In the genomic region with DNA sequence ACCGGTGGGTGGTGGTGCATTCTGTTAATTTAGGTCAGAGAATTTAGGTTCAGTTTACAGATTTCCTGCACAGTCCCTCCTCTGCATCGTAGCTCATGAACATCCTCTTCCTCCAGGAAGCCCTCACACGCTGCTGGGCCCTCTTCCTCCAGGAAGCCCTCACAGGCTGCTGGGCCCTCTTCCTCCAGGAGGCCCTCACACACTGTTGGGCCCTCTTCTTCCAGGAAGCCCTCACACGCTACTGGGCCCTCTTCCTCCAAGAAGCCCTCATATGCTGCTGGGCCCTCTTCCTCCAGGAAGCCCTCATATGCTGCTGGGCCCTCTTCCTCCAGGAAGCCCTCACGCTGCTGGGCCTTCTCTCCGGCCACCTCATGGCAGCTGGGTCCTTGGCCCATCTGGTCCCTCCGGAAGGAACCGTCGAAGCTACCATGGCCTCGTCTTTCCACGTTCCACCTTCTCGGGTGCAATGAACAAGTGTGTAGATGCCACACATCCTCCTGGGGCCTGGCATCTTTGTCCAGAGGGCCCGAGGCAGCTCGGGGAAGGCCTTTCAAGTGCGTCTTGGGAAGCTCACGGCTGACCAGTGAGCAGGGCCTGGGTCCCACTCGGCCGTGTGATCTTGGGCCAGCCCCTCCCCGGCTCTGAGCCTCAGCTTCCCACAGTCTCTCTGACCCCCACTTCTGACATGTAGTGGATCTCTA, we compare ENCODE assay signal across 15 cellular contexts. TPM values are rescaled to one million over a fixed set of nuclear protein-coding genes. Genes with fewer than 3 reads are reported as not detected.
DNase-seq lines count a peak whose midpoint lies in the region; ATAC-seq, FAIRE-seq and TF ChIP-seq lines count a peak whose summit lies in the region.
"Had no signal": no experiment of that assay in that cellular context is flagged by ENCODE, and none has a peak within 500 bp of the region (broad histone marks: within the 10 kb centered on the region; RNA-seq: fewer than 3 reads in every experiment).

No MANE protein-coding gene starts in this region.

- H3K4me2 ChIP-seq in GM23248 (ENCODE audit: unreplicated experiment), result peak overlapping the region; percentile 96
- H3K4me2 ChIP-seq in keratinocyte (ENCODE audit: control insufficient read depth, extremely low read depth, insufficient read depth, low read depth, low read length), result peak overlapping the region; percentile 5

- H2AFZ ChIP-seq in GM23248 (no peak overlapping the region), keratinocyte (ENCODE audit: control insufficient read depth, low read length) (no peak overlapping the region)

- ATAC-seq in GM18907 (IDR thresholded peaks at IDR 0.05; ENCODE audit: unreplicated experiment) (no peak), HG02623 (IDR thresholded peaks at IDR 0.05; ENCODE audit: unreplicated experiment) (no peak)

- peaks cover 4% of the 10 kb centered on the region for H3K9me1 ChIP-seq in keratinocyte (ENCODE audit: control insufficient read depth, extremely low read depth, insufficient read depth, low read length)

- H4K20me1 ChIP-seq in GM23248 (ENCODE audit: insufficient read depth) (no peaks in the 10 kb centered on the region; the same call in 1 of the 2 replicates), keratinocyte (ENCODE audit: control insufficient read depth, extremely low read depth, insufficient read depth, low read length) (peaks cover 69% of the 10 kb centered on the region)

- TF ChIP-seq CTCF in brain microvascular endothelial cell (IDR thresholded peaks at IDR 0.05; ENCODE audit: low read depth, low read length, missing control alignments) (no peak), keratinocyte (optimal IDR thresholded peaks at IDR 0.05 in 1 of 3, IDR thresholded peaks at IDR 0.05 in 1 of 3, conservative IDR thresholded peaks at IDR 0.05 in 1 of 3; ENCODE audit: extremely low read depth in 1 of 3, insufficient read depth in 2 of 3, low read length in 3 of 3) (no peak)

- H3K9me3 ChIP-seq in GM23248 (ENCODE audit: low read depth), result no peaks in the 10 kb centered on the region
- no peaks in the 10 kb centered on the region for H3K9me3 ChIP-seq in keratinocyte (ENCODE audit: control insufficient read depth, low read depth, low read length)
- no peaks in the 10 kb centered on the region for H3K9me3 ChIP-seq in skeletal muscle tissue (ENCODE audit: control insufficient read depth in 3 of 3, low read length in 3 of 3)
- H3K9me3 ChIP-seq: SJCRH30 had no signal

- 43 to 47% methylated on average over 18 to 19 of the region's 19 CpGs for WGBS in GM23248 (ENCODE audit: low coverage in 1 of 2, low lambda C conversion rate in 2 of 2, missing lambda C conversion rate in 2 of 2), 2 experiments

- no peaks in the 10 kb centered on the region for H3K9me2 ChIP-seq in GM23248 (ENCODE audit: insufficient read depth)

- dilution Hi-C loops in keratinocyte (cut with MboI; ENCODE audit: extremely low pct_ligation_motif_present, low sequenced_read_pairs), result no loop called here

- H3K79me2 ChIP-seq in GM23248 (ENCODE audit: insufficient read depth) (peaks cover 100% of the 10 kb centered on the region), keratinocyte (ENCODE audit: control insufficient read depth, insufficient read depth, low read length) (peaks cover 94% of the 10 kb centered on the region)

- DNase-seq in GM23248 (no peak), brain microvascular endothelial cell (no peak), keratinocyte (ENCODE audit: low read depth, low spot score) (no peak), NOMO-1 treated with dmso at 0.1 percent for 144 hours (lab: John Stamatoyannopoulos, UW; ENCODE audit: unreplicated experiment) (no peak)
- no peak for DNase-seq in activated CD4-positive, alpha-beta T cell treated with anti-CD3 and anti-CD28 coated beads for 1 hour
- DNase-seq: activated T-cell treated with anti-CD3 and anti-CD28 coated beads, Interleukin-2, amount 50 U/mL, for 1 hour; C1 segment of cervical spinal cord; kidney glomerular epithelial cell; NCI-H510A; SJCRH30 had no signal

- in situ Hi-C loops in GM23248 (cut with MboI) (no loop called here), brain microvascular endothelial cell (cut with HindIII; ENCODE audit: low pct_ligation_motif_present, low sequenced_read_pairs) (no loop called here)

- H3K27ac ChIP-seq in GM23248 (peak overlapping the region; percentile 99), brain microvascular endothelial cell (peak overlapping the region; percentile 47), keratinocyte (ENCODE audit: control insufficient read depth, insufficient read depth, low read length) (peak overlapping the region; percentile 80), skeletal muscle tissue (ENCODE audit: low read depth, low read length) (peak overlapping the region; percentile 96)
- H3K27ac ChIP-seq: cardiac muscle cell, SJCRH30 had no signal

- H3K9ac ChIP-seq in GM23248 (peak overlapping the region; percentile 99), keratinocyte (ENCODE audit: control insufficient read depth, extremely low read depth, insufficient read depth, low read length) (no peak overlapping the region), skeletal muscle tissue (ENCODE audit: low read depth in 1 of 3, low read length in 3 of 3) (peak overlapping the region; percentile 33 to 62 (median 38))

- no peak for FAIRE-seq in keratinocyte (lab: Jason Lieb, UNC)
- FAIRE-seq: urothelium cell line had no signal

- H3K4me3 ChIP-seq in GM23248 (no peak overlapping the region), brain microvascular endothelial cell (ENCODE audit: low read depth, low read length) (no peak overlapping the region), keratinocyte (ENCODE audit: control insufficient read depth in 2 of 3, extremely low read depth in 1 of 3, insufficient read depth in 2 of 3, low read depth in 1 of 3, low read length in 3 of 3) (no peak overlapping the region), skeletal muscle tissue (ENCODE audit: low read length in 3 of 3) (no peak overlapping the region)
- H3K4me3 ChIP-seq: cardiac muscle cell, SJCRH30 had no signal

- peaks cover 74% of the 10 kb centered on the region for H3K4me1 ChIP-seq in GM23248 (ENCODE audit: insufficient read depth)
- peaks cover 56% of the 10 kb centered on the region for H3K4me1 ChIP-seq in keratinocyte (ENCODE audit: control insufficient read depth, extremely low read depth, insufficient read depth, low read length)
- H3K4me1 ChIP-seq in skeletal muscle tissue (ENCODE audit: control insufficient read depth in 3 of 3, insufficient read depth in 3 of 3, low read length in 3 of 3), result peaks cover 96 to 98% (median 98%) of the 10 kb centered on the region in 3 donors
- H3K4me1 ChIP-seq: SJCRH30 had no signal

- peaks cover 74% of the 10 kb centered on the region for H3F3A ChIP-seq in GM23248 (ENCODE audit: insufficient read depth)

- H3K27me3 ChIP-seq in GM23248 (replicated peaks; ENCODE audit: insufficient read depth), result no peaks in the 10 kb centered on the region
- H3K27me3 ChIP-seq in brain microvascular endothelial cell (replicated peaks), result no peaks in the 10 kb centered on the region
- no peaks in the 10 kb centered on the region for H3K27me3 ChIP-seq in keratinocyte (ENCODE audit: control insufficient read depth, extremely low read depth, insufficient read depth, low read length)
- no peaks in the 10 kb centered on the region for H3K27me3 ChIP-seq in skeletal muscle tissue (ENCODE audit: control insufficient read depth in 3 of 3, insufficient read depth in 3 of 3, low read length in 3 of 3)
- H3K27me3 ChIP-seq: cardiac muscle cell, SJCRH30 had no signal

- H3K36me3 ChIP-seq in GM23248 (ENCODE audit: low read depth) (peaks cover 28% of the 10 kb centered on the region; the same call in 1 of the 2 replicates), brain microvascular endothelial cell (replicated peaks) (peaks cover 46% of the 10 kb centered on the region), keratinocyte (ENCODE audit: control insufficient read depth in 2 of 2, extremely low read depth in 1 of 2, insufficient read depth in 2 of 2, low read length in 2 of 2) (peaks cover 17 to 79% of the 10 kb centered on the region in 2 experiments), skeletal muscle tissue (ENCODE audit: control insufficient read depth in 3 of 3, insufficient read depth in 3 of 3, low read length in 3 of 3) (peaks cover 17 to 30% (median 28%) of the 10 kb centered on the region in 3 donors)
- H3K36me3 ChIP-seq: cardiac muscle cell had no signal

RNA-seq across cellular contexts. Expression of a gene that starts 58.9 kb away (rescaled TPM):
- total RNA-seq in GM23248 (2014; rRNA removed; shearing (Covaris generic)), result 10.9 and 14.4 TPM in 2 replicates
- polyA plus RNA-seq in GM23248 (2016; fragmentation: Nextera tagmentation; extraction: Ambion mirVana) (8.4 and 8.7 TPM in 2 replicates), keratinocyte (3.8 to 5.7 TPM (median 4.9 TPM) in 3 replicates)
- 3.0 TPM for polyA plus RNA-seq in keratinocyte (2011; ENCODE audit: low read depth)
- polyA plus RNA-seq in keratinocyte (2011; cell fraction: cytosol; rRNA removed), result 4.3 and 5.2 TPM in 2 replicates
- polyA plus RNA-seq in keratinocyte (2011; cell fraction: nucleus; rRNA removed), result 5.7 TPM in 2 replicates
- polyA plus RNA-seq in keratinocyte (2012; ENCODE audit: low replicate concordance), result 5.0 and 6.3 TPM in 2 replicates
- 7.1 to 18.8 TPM (median 10.4 TPM) in 3 replicates for polyA minus RNA-seq in keratinocyte
- polyA minus RNA-seq in keratinocyte (2011; cell fraction: cytosol; rRNA and poly(A)+ RNA removed), result 10.7 TPM
- polyA minus RNA-seq in keratinocyte (2011; cell fraction: nucleus; rRNA and poly(A)+ RNA removed), result 8.8 and 9.4 TPM in 2 replicates
- total RNA-seq in skeletal muscle tissue, result 18.8 TPM

Comparison
In these comparisons a context has a peak if more than half of its experiments do, and no peak if none do; other contexts are left out.
1. H3K27ac ChIP-seq: peak in every context shown above with its lines; median percentile 99 in GM23248; 96 in skeletal muscle tissue; 80 in keratinocyte; 47 in brain microvascular endothelial cell.